In genomic region chr7:111564078-111564477, GRCh38 we compare ENCODE assay signal across 18 cellular contexts. TPM values are rescaled to one million over a fixed set of nuclear protein-coding genes. Genes with fewer than 3 reads are reported as not detected.
A peak's percentile ranks its signal among the peaks of the same experiment; 100 is the strongest.
DNase-seq lines count a peak whose midpoint lies in the region; ATAC-seq and TF ChIP-seq lines count a peak whose summit lies in the region.
"Had no signal": no experiment of that assay in that cellular context is flagged by ENCODE, and none has a peak within 500 bp of the region (broad histone marks: within the 10 kb centered on the region; RNA-seq: fewer than 3 reads in every experiment).

No MANE protein-coding gene starts in this region.

- H3K4me2 ChIP-seq in Loucy (ENCODE audit: low read depth, low read length, poor library complexity, severe bottlenecking) = no peak overlapping the region

- H3K9me3 ChIP-seq in Loucy (ENCODE audit: insufficient read depth, low read depth, low read length) = no peaks in the 10 kb centered on the region
- H3K9me3 ChIP-seq: Peyer's patch had no signal

- H3K27me3 ChIP-seq in Loucy (ENCODE audit: insufficient read depth, low read length, poor library complexity, severe bottlenecking) = no peaks in the 10 kb centered on the region
- H3K27me3 ChIP-seq in brain microvascular endothelial cell (replicated peaks) = no peaks in the 10 kb centered on the region
- H3K27me3 ChIP-seq: Peyer's patch had no signal

- peaks cover 4% of the 10 kb centered on the region for H3K27me3 Mint-ChIP-seq in activated naive CD4-positive, alpha-beta T cell treated with anti-CD3 and anti-CD28 coated beads, Interleukin-2, amount 10 ng/mL, durations not matched to agents 7 days and 5 days
- peaks cover 2 to 19% (median 7%) of the 10 kb centered on the region in 3 donors for H3K27me3 Mint-ChIP-seq in immature natural killer cell (ENCODE audit: low read depth in 3 of 3)
- H3K27me3 Mint-ChIP-seq in progenitor cell of endocrine pancreas = no peaks in the 10 kb centered on the region

- DNase-seq in activated naive CD4-positive, alpha-beta T cell treated with anti-CD3 and anti-CD28 coated beads, Interleukin-2, amount 10 ng/mL, durations not matched to agents 7 days and 5 days = no peak
- DNase-seq in activated naive CD4-positive, alpha-beta T cell treated with Interleukin-2 at 50 U/mL for 16 hours = no peak
- DNase-seq in immature natural killer cell (no peak), progenitor cell of endocrine pancreas (ENCODE audit: low spot score, unreplicated experiment) (no peak), brain microvascular endothelial cell (no peak)
- DNase-seq in activated CD4-positive, alpha-beta T cell treated with anti-CD3 and anti-CD28 coated beads, Interleukin-2, amount 50 U/mL, for 4 hours = no peak
- DNase-seq: DMS 273 treated with DMSO at 0.1 percent for 48 hours, HFFc6, Karpas-422, NCI-H1105 treated with DMSO at 0.1 percent for 48 hours, NCI-H187 treated with DMSO at 0.1 percent for 48 hours, NCI-H2171, NCI-H446 treated with DMSO at 0.1 percent for 48 hours, NCI-H774, Peyer's patch, SHP77 had no signal

- no peaks in the 10 kb centered on the region for H3K9me2 ChIP-seq in Loucy (replicated peaks; ENCODE audit: low read depth, low read length)

- no peaks in the 10 kb centered on the region for H4K20me1 ChIP-seq in Loucy (ENCODE audit: insufficient read depth, low read length, poor library complexity, severe bottlenecking)

- no peaks in the 10 kb centered on the region for H3F3A ChIP-seq in Loucy (ENCODE audit: low read depth)

- no peak for ATAC-seq in GM18907 (IDR thresholded peaks at IDR 0.05; ENCODE audit: unreplicated experiment)

- peaks cover 2% of the 10 kb centered on the region for H3K36me3 Mint-ChIP-seq in activated naive CD4-positive, alpha-beta T cell treated with anti-CD3 and anti-CD28 coated beads, Interleukin-2, amount 10 ng/mL, durations not matched to agents 7 days and 5 days
- H3K36me3 Mint-ChIP-seq in immature natural killer cell (no peaks in the 10 kb centered on the region), progenitor cell of endocrine pancreas (ENCODE audit: insufficient read depth) (no peaks in the 10 kb centered on the region)

- peaks cover 27% of the 10 kb centered on the region for H3K4me1 ChIP-seq in Loucy (ENCODE audit: insufficient read depth, low read length, poor library complexity, severe bottlenecking)

- in situ Hi-C loops in brain microvascular endothelial cell (cut with HindIII; ENCODE audit: low pct_ligation_motif_present, low sequenced_read_pairs) = no loop called here

- H3K36me3 ChIP-seq in Loucy (ENCODE audit: insufficient read depth, low read length) (no peaks in the 10 kb centered on the region), brain microvascular endothelial cell (replicated peaks) (no peaks in the 10 kb centered on the region)
- H3K36me3 ChIP-seq: Peyer's patch had no signal

- TF ChIP-seq CTCF in Loucy (conservative IDR thresholded peaks at IDR 0.05; ENCODE audit: low read length) (no peak), progenitor cell of endocrine pancreas (IDR thresholded peaks at IDR 0.05; ENCODE audit: unreplicated experiment) (no peak), brain microvascular endothelial cell (IDR thresholded peaks at IDR 0.05; ENCODE audit: low read depth, low read length, missing control alignments) (no peak)

- no peaks in the 10 kb centered on the region for H3K9me3 Mint-ChIP-seq in activated naive CD4-positive, alpha-beta T cell treated with anti-CD3 and anti-CD28 coated beads, Interleukin-2, amount 10 ng/mL, durations not matched to agents 7 days and 5 days
- H3K9me3 Mint-ChIP-seq in immature natural killer cell (no peaks in the 10 kb centered on the region), progenitor cell of endocrine pancreas (ENCODE audit: low read depth) (peaks cover 3% of the 10 kb centered on the region)
- H3K9me3 Mint-ChIP-seq: HFFc6 had no signal

- H3K27ac ChIP-seq in brain microvascular endothelial cell = no peak overlapping the region
- H3K27ac ChIP-seq: Peyer's patch had no signal

- peak overlapping the region; percentile 40 for H3K4me3 Mint-ChIP-seq in activated naive CD4-positive, alpha-beta T cell treated with anti-CD3 and anti-CD28 coated beads, Interleukin-2, amount 10 ng/mL, durations not matched to agents 7 days and 5 days
- peak overlapping the region in 4 of 5 donors; percentile 77 to 92 (median 87) for H3K4me3 Mint-ChIP-seq in immature natural killer cell
- peak overlapping the region; percentile 75 for H3K4me3 Mint-ChIP-seq in progenitor cell of endocrine pancreas (ENCODE audit: low read depth)

- H3K4me1 Mint-ChIP-seq in activated naive CD4-positive, alpha-beta T cell treated with anti-CD3 and anti-CD28 coated beads, Interleukin-2, amount 10 ng/mL, durations not matched to agents 7 days and 5 days = peaks cover 32% of the 10 kb centered on the region
- H3K4me1 Mint-ChIP-seq in immature natural killer cell = peaks cover 26 to 43% of the 10 kb centered on the region in 2 donors
- H3K4me1 Mint-ChIP-seq in progenitor cell of endocrine pancreas (ENCODE audit: low read depth) = peaks cover 25% of the 10 kb centered on the region

- H3K79me2 ChIP-seq in Loucy (ENCODE audit: insufficient read depth, low read length) = peaks cover 14% of the 10 kb centered on the region; the same call in 1 of the 2 replicates

- H2AFZ ChIP-seq in Loucy (ENCODE audit: low read length) = peak overlapping the region; percentile 56; the same call in 1 of the 2 replicates

- no peak overlapping the region for H3K9ac ChIP-seq in Loucy (ENCODE audit: low read depth, low read length, poor library complexity, severe bottlenecking)

- CTCF ChIA-PET in activated naive CD4-positive, alpha-beta T cell treated with anti-CD3 and anti-CD28 coated beads, Interleukin-2, amount 10 ng/mL, durations not matched to agents 7 days and 5 days (lab: Charles Lee) = no interaction called here

- H3K4me3 ChIP-seq in Loucy (ENCODE audit: low read length, poor library complexity, severe bottlenecking) (no peak overlapping the region), brain microvascular endothelial cell (ENCODE audit: low read depth, low read length) (no peak overlapping the region)
- H3K4me3 ChIP-seq: Peyer's patch had no signal

- H3K27ac Mint-ChIP-seq in activated naive CD4-positive, alpha-beta T cell treated with anti-CD3 and anti-CD28 coated beads, Interleukin-2, amount 10 ng/mL, durations not matched to agents 7 days and 5 days = no peak overlapping the region
- H3K27ac Mint-ChIP-seq in immature natural killer cell = peak overlapping the region in 2 of 6 donors; percentile 15 to 75
- no peak overlapping the region for H3K27ac Mint-ChIP-seq in progenitor cell of endocrine pancreas
- H3K27ac Mint-ChIP-seq: HFFc6 had no signal

RNA-seq across cellular contexts. Expression of gene IMMP2L, which starts 1.8 kb away (rescaled TPM):
- 10 to 100 TPM in 2 of 3 donors, not detected in 1; 17.0 to 20.7 TPM for polyA plus RNA-seq in immature natural killer cell
- 29.7 and 32.3 TPM in 2 replicates for total RNA-seq in progenitor cell of endocrine pancreas
